11 cellular contexts compared by ENCODE assay signal in genomic region chr10:88117227-88117626, GRCh38.
DNase-seq lines count a peak whose midpoint lies in the region; ATAC-seq lines count a peak whose summit lies in the region.
"Had no signal": no experiment of that assay in that cellular context is flagged by ENCODE, and none has a peak within 500 bp of the region (broad histone marks: within the 10 kb centered on the region; RNA-seq: fewer than 3 reads in every experiment).

No MANE protein-coding gene starts in this region.

- H3K36me3 Mint-ChIP-seq in activated CD4-positive, alpha-beta memory T cell treated with anti-CD3 and anti-CD28 coated beads for 36 hours: no peaks in the 10 kb centered on the region
- H3K36me3 Mint-ChIP-seq in activated CD4-positive, alpha-beta memory T cell treated with anti-CD3 and anti-CD28 coated beads, Interleukin-2, amount 10 ng/mL, durations not matched to agents 7 days and 5 days (ENCODE audit: low read depth): no peaks in the 10 kb centered on the region
- H3K36me3 Mint-ChIP-seq in stimulated activated naive B cell treated with anti-CD40 and anti-IgM and Interleukin-4, amounts not matched to agents 10 μg/mL and 1 μg/mL and 100 μg/mL, for 72 hours: peaks cover 2 to 6% of the 10 kb centered on the region in 2 donors
- H3K36me3 Mint-ChIP-seq: memory B cell had no signal

- H3K9me3 Mint-ChIP-seq in activated CD4-positive, alpha-beta memory T cell treated with anti-CD3 and anti-CD28 coated beads for 36 hours: no peaks in the 10 kb centered on the region
- no peaks in the 10 kb centered on the region for H3K9me3 Mint-ChIP-seq in activated CD4-positive, alpha-beta memory T cell treated with anti-CD3 and anti-CD28 coated beads, Interleukin-2, amount 10 ng/mL, durations not matched to agents 7 days and 5 days
- H3K9me3 Mint-ChIP-seq in stimulated activated naive B cell treated with anti-CD40 and anti-IgM and Interleukin-4, amounts not matched to agents 10 μg/mL and 1 μg/mL and 100 μg/mL, for 72 hours: peaks cover 0 to 2% of the 10 kb centered on the region in 2 donors
- H3K9me3 Mint-ChIP-seq: memory B cell had no signal

- no peak overlapping the region for H2AK5ac ChIP-seq in mesenchymal stem cell (ENCODE audit: low read length, severe bottlenecking)

- intact Hi-C loops in activated CD4-positive, alpha-beta memory T cell treated with anti-CD3 and anti-CD28 coated beads for 36 hours (cut with micrococcal nuclease): loop anchor here (1.0 to 10.0 kb wide), 7 partner anchors 26 to 438 kb away; no protein-coding TSS in a partner anchor

- H4K8ac ChIP-seq in mesenchymal stem cell (ENCODE audit: low read length): no peak overlapping the region

- H3K9me3 ChIP-seq in mesenchymal stem cell (ENCODE audit: control insufficient read depth, low read length): no peaks in the 10 kb centered on the region

- no peaks in the 10 kb centered on the region for H3K36me3 ChIP-seq in mesenchymal stem cell (ENCODE audit: control insufficient read depth in 1 of 2, insufficient read depth in 2 of 2, low read depth in 1 of 2, low read length in 2 of 2)

- no peak overlapping the region for H3K23ac ChIP-seq in mesenchymal stem cell (ENCODE audit: low read length in 2 of 2)

- no peak overlapping the region for H3K4me2 ChIP-seq in mesenchymal stem cell (ENCODE audit: low read length, poor library complexity, severe bottlenecking)

- no peak overlapping the region for H2BK120ac ChIP-seq in mesenchymal stem cell (ENCODE audit: low read depth, low read length)

- peak; percentile 74 for DNase-seq in activated CD4-positive, alpha-beta memory T cell treated with anti-CD3 and anti-CD28 coated beads for 36 hours
- DNase-seq in activated CD4-positive, alpha-beta memory T cell treated with anti-CD3 and anti-CD28 coated beads, Interleukin-2, amount 10 ng/mL, durations not matched to agents 7 days and 5 days: no peak
- DNase-seq in T-helper 2 cell (peak in 3 of 5 experiments; percentile 16 to 55 (median 26)), mesenchymal stem cell (no peak), hypothalamus (lab: John Stamatoyannopoulos, UW) (no peak), NCI-H2171 (lab: John Stamatoyannopoulos, UW) (no peak)
- peak; percentile 72 for DNase-seq in stimulated activated naive B cell treated with anti-CD40 and anti-IgM and Interleukin-4, amounts not matched to agents 10 μg/mL and 1 μg/mL and 100 μg/mL, for 72 hours
- DNase-seq: anterior cingulate cortex had no signal

- H3K4me3 ChIP-seq in mesenchymal stem cell (ENCODE audit: insufficient read depth in 1 of 2, low read depth in 1 of 2, low read length in 2 of 2): no peak overlapping the region
- H3K4me3 ChIP-seq: skin epidermis had no signal

- no peak overlapping the region for H2AFZ ChIP-seq in mesenchymal stem cell (ENCODE audit: low read depth, low read length)

- 97% methylated on average over 4 of the region's 4 CpGs for WGBS in mesenchymal stem cell

- peak; percentile 73 to 76 for ATAC-seq in stimulated activated naive B cell treated with anti-CD40 and anti-IgM and Interleukin-4, amounts not matched to agents 10 μg/mL and 1 μg/mL and 100 μg/mL, for 72 hours (replicated peaks)
- no peak for ATAC-seq in GM18861 (IDR thresholded peaks at IDR 0.05; ENCODE audit: unreplicated experiment)

- H3K27ac ChIP-seq in mesenchymal stem cell (ENCODE audit: low read length, poor library complexity, severe bottlenecking): no peak overlapping the region

- CTCF ChIA-PET in activated CD4-positive, alpha-beta memory T cell treated with anti-CD3 and anti-CD28 coated beads for 36 hours (lab: Charles Lee): interaction anchor here (1.0 to 2.2 kb wide), 6 partner anchors 8 to 255 kb away, joined by 3 to 14 read pairs (median 4); no protein-coding TSS in a partner anchor
- CTCF ChIA-PET in activated CD4-positive, alpha-beta memory T cell treated with anti-CD3 and anti-CD28 coated beads, Interleukin-2, amount 10 ng/mL, durations not matched to agents 7 days and 5 days (lab: Charles Lee): interaction anchor here (0.6 to 2.0 kb wide), 3 partner anchors 9 to 272 kb away, joined by 4 to 5 read pairs (median 4); no protein-coding TSS in a partner anchor

- POLR2A ChIA-PET in activated CD4-positive, alpha-beta memory T cell treated with anti-CD3 and anti-CD28 coated beads for 36 hours (lab: Charles Lee): interaction anchor here (1.0 to 3.0 kb wide), 4 partner anchors 26 to 255 kb away, joined by 3 to 20 read pairs (median 6); no protein-coding TSS in a partner anchor
- POLR2A ChIA-PET in activated CD4-positive, alpha-beta memory T cell treated with anti-CD3 and anti-CD28 coated beads, Interleukin-2, amount 10 ng/mL, durations not matched to agents 7 days and 5 days (lab: Charles Lee): interaction anchor here (1.2 to 2.9 kb wide), 4 partner anchors 15 to 265 kb away, joined by 3 to 8 read pairs (median 4); no protein-coding TSS in a partner anchor

- peaks cover 12% of the 10 kb centered on the region for H3K4me1 Mint-ChIP-seq in activated CD4-positive, alpha-beta memory T cell treated with anti-CD3 and anti-CD28 coated beads for 36 hours (ENCODE audit: low read depth)
- H3K4me1 Mint-ChIP-seq in activated CD4-positive, alpha-beta memory T cell treated with anti-CD3 and anti-CD28 coated beads, Interleukin-2, amount 10 ng/mL, durations not matched to agents 7 days and 5 days: peaks cover 12% of the 10 kb centered on the region
- H3K4me1 Mint-ChIP-seq in stimulated activated naive B cell treated with anti-CD40 and anti-IgM and Interleukin-4, amounts not matched to agents 10 μg/mL and 1 μg/mL and 100 μg/mL, for 72 hours: peaks cover 25 to 36% of the 10 kb centered on the region in 2 donors

- H3K9ac ChIP-seq in mesenchymal stem cell (ENCODE audit: low read length): no peak overlapping the region

- H2BK12ac ChIP-seq in mesenchymal stem cell (ENCODE audit: low read length in 2 of 2): no peak overlapping the region

- no peaks in the 10 kb centered on the region for H3K27me3 Mint-ChIP-seq in activated CD4-positive, alpha-beta memory T cell treated with anti-CD3 and anti-CD28 coated beads for 36 hours
- no peaks in the 10 kb centered on the region for H3K27me3 Mint-ChIP-seq in activated CD4-positive, alpha-beta memory T cell treated with anti-CD3 and anti-CD28 coated beads, Interleukin-2, amount 10 ng/mL, durations not matched to agents 7 days and 5 days
- no peaks in the 10 kb centered on the region for H3K27me3 Mint-ChIP-seq in stimulated activated naive B cell treated with anti-CD40 and anti-IgM and Interleukin-4, amounts not matched to agents 10 μg/mL and 1 μg/mL and 100 μg/mL, for 72 hours
- H3K27me3 Mint-ChIP-seq: memory B cell had no signal

- H3K4me1 ChIP-seq in mesenchymal stem cell (ENCODE audit: control insufficient read depth, insufficient read depth, low read depth, low read length): peaks cover 1% of the 10 kb centered on the region

- no peaks in the 10 kb centered on the region for H3K27me3 ChIP-seq in mesenchymal stem cell (ENCODE audit: control insufficient read depth in 1 of 2, insufficient read depth in 1 of 2, low read length in 2 of 2)

- H3K18ac ChIP-seq in mesenchymal stem cell (ENCODE audit: low read depth in 1 of 2, low read length in 2 of 2): no peak overlapping the region

- no peak overlapping the region for H4K91ac ChIP-seq in mesenchymal stem cell (ENCODE audit: low read length)

- H2BK15ac ChIP-seq in mesenchymal stem cell (ENCODE audit: low read depth, poor library complexity, severe bottlenecking): no peak overlapping the region

- no peak overlapping the region for H3K4ac ChIP-seq in mesenchymal stem cell (ENCODE audit: low read depth in 1 of 2, low read length in 2 of 2)

- no peak overlapping the region for H3K27ac Mint-ChIP-seq in activated CD4-positive, alpha-beta memory T cell treated with anti-CD3 and anti-CD28 coated beads for 36 hours
- H3K27ac Mint-ChIP-seq in activated CD4-positive, alpha-beta memory T cell treated with anti-CD3 and anti-CD28 coated beads, Interleukin-2, amount 10 ng/mL, durations not matched to agents 7 days and 5 days: no peak overlapping the region
- no peak overlapping the region for H3K27ac Mint-ChIP-seq in stimulated activated naive B cell treated with anti-CD40 and anti-IgM and Interleukin-4, amounts not matched to agents 10 μg/mL and 1 μg/mL and 100 μg/mL, for 72 hours
- H3K27ac Mint-ChIP-seq: memory B cell had no signal

- H2BK5ac ChIP-seq in mesenchymal stem cell (ENCODE audit: low read depth, low read length, poor library complexity, severe bottlenecking): peak overlapping the region; percentile 24

- no peaks in the 10 kb centered on the region for H3K79me1 ChIP-seq in mesenchymal stem cell (replicated peaks; ENCODE audit: low read length, poor library complexity, severe bottlenecking)

- H3K14ac ChIP-seq in mesenchymal stem cell (ENCODE audit: low read length in 2 of 2): no peak overlapping the region

- no peak overlapping the region for H3K4me3 Mint-ChIP-seq in activated CD4-positive, alpha-beta memory T cell treated with anti-CD3 and anti-CD28 coated beads for 36 hours
- H3K4me3 Mint-ChIP-seq in activated CD4-positive, alpha-beta memory T cell treated with anti-CD3 and anti-CD28 coated beads, Interleukin-2, amount 10 ng/mL, durations not matched to agents 7 days and 5 days: no peak overlapping the region
- H3K4me3 Mint-ChIP-seq in stimulated activated naive B cell treated with anti-CD40 and anti-IgM and Interleukin-4, amounts not matched to agents 10 μg/mL and 1 μg/mL and 100 μg/mL, for 72 hours: no peak overlapping the region
- H3K4me3 Mint-ChIP-seq: memory B cell had no signal

Comparison
In these comparisons a context has a peak if more than half of its experiments do, and no peak if none do; other contexts are left out.
1. DNase-seq: peak in activated CD4-positive, alpha-beta memory T cell treated with anti-CD3 and anti-CD28 coated beads for 36 hours (single experiment), T-helper 2 cell (3 of 5) and stimulated activated naive B cell treated with anti-CD40 and anti-IgM and Interleukin-4, amounts not matched to agents 10 μg/mL and 1 μg/mL and 100 μg/mL, for 72 hours (single experiment); none in activated CD4-positive, alpha-beta memory T cell treated with anti-CD3 and anti-CD28 coated beads, Interleukin-2, amount 10 ng/mL, durations not matched to agents 7 days and 5 days (single experiment), mesenchymal stem cell (single experiment), hypothalamus (0 of 51) and NCI-H2171 (single experiment).